Comparison of ENCODE assay signal across 1 cellular context in the genomic region with DNA sequence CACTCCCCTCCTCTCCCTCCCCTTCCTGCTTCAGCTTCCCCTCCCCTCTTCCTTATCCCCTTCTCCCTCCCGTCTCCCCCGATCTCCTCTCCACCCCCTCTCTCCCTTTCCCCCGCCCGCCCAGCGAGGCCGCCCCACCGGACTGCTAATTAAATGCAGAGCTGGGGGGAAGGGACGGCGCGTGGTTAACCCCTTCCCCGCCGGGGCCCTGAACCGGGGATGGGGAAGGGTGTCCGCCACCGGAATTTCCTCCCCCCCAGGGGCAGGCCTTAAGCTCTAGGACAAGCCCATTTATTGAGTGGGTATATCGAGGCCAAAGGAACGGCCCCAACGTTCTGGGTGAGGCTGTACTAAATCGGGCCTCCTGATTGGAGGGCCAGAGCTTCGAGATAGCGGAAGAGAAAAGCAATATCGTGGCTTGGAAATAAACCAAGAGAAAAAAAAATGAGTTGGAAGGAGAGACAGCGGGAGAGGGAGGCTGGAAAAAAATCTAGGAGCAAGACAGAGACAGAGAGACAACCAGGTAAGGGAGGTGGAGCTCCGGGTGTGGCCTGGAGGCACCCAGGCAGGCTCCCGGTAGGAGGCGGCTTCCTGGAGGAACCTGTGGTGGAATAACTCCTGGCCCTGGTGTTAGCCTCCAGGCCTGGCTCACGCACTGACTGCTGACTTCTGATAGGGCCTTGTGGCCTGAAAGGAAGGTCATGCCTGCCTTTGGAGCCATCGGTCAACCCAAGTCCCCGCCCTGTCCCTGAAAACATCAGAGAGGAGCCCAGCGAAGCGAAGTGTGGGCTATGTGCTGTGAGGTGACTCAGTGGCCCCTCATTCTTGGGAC.
TF ChIP-seq lines count a peak whose summit lies in the region.

No MANE protein-coding gene starts in this region.

TF ChIP-seq in endothelial cell of umbilical vein, 7 proteins besides CTCF, POLR2A, EP300 and RAD21:
- TF ChIP-seq FOS (IDR thresholded peaks at IDR 0.05; ENCODE audit: borderline replicate concordance, insufficient read depth, low read length) (no peak), EZH2 (IDR thresholded peaks at IDR 0.05; ENCODE audit: borderline replicate concordance, low read depth, low read length, severe bottlenecking) (no peak), POLR2AphosphoS5 (IDR thresholded peaks at IDR 0.05; ENCODE audit: insufficient read depth, low read depth, low read length) (no peak), JUN (IDR thresholded peaks at IDR 0.05; ENCODE audit: borderline replicate concordance, insufficient read depth, insufficient read length, low read depth) (no peak), GATA2 (IDR thresholded peaks at IDR 0.05; ENCODE audit: insufficient read depth, insufficient read length, low read depth, low read length) (no peak), MYC (IDR thresholded peaks at IDR 0.05; ENCODE audit: low read depth, low read length) (no peak)
- TF ChIP-seq, protein P1, sequence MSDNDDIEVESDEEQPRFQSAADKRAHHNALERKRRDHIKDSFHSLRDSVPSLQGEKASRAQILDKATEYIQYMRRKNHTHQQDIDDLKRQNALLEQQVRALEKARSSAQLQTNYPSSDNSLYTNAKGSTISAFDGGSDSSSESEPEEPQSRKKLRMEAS (IDR thresholded peaks at IDR 0.05; ENCODE audit: insufficient read depth, insufficient read length): no peak
